Comparison of ENCODE assay signal across 8 cellular contexts in genomic region chr19:56595548-56595899, GRCh38. TPM values are rescaled to one million over a fixed set of nuclear protein-coding genes. Genes with fewer than 3 reads are reported as not detected.
DNase-seq lines count a peak whose midpoint lies in the region; ATAC-seq and TF ChIP-seq lines count a peak whose summit lies in the region.

No MANE protein-coding gene starts in this region.

- H3K9me2 ChIP-seq in DOHH2 (replicated peaks; ENCODE audit: control insufficient read depth, low read length) = no peaks in the 10 kb centered on the region; the same call in 1 of the 2 replicates

- H3K36me3 ChIP-seq in DOHH2 (ENCODE audit: control insufficient read depth, low read length) (peaks cover 8% of the 10 kb centered on the region; the same call in 1 of the 2 replicates), body of pancreas (replicated peaks in 1 of 2; ENCODE audit: insufficient read depth in 1 of 2, low read depth in 2 of 2) (no peaks in the 10 kb centered on the region), aorta (ENCODE audit: control insufficient read depth in 1 of 2, insufficient read depth in 2 of 2, low read length in 1 of 2) (no peaks in the 10 kb centered on the region)

- peak overlapping the region; percentile 93 for H3K4me3 Mint-ChIP-seq in memory B cell

- TF ChIP-seq CTCF in DOHH2 (IDR thresholded peaks at IDR 0.05; ENCODE audit: low read depth, low read length, poor library complexity, severe bottlenecking) (no peak), body of pancreas (IDR thresholded peaks at IDR 0.05) (no peak), GM13977 (IDR thresholded peaks at IDR 0.05; ENCODE audit: extremely low read depth, insufficient read depth, missing control alignments) (no peak)

- in situ Hi-C loops in GM13977 (cut with MboI; ENCODE audit: low pct_unique_long_range_greater_than_20kb, low sequenced_read_pairs, unreplicated experiment) = no loop called here

- WGBS in body of pancreas, 2 donors = 0 to 2% methylated on average over 4 of the region's 4 CpGs
- whole genome bisulfite sequencing in aorta, 2 donors = 0 to 2% methylated on average over 4 of the region's 4 CpGs

- TF ChIP-seq POLR2A in body of pancreas (IDR thresholded peaks at IDR 0.05) = no peak

- H3K79me2 ChIP-seq in DOHH2 (ENCODE audit: control insufficient read depth, low read length) = peaks cover 10% of the 10 kb centered on the region

- H3K9me3 ChIP-seq in DOHH2 (ENCODE audit: control insufficient read depth, insufficient read depth, low read length) (peaks cover 7% of the 10 kb centered on the region; the same call in 1 of the 2 replicates), body of pancreas (peaks cover 0 to under 1% (median 0%) of the 10 kb centered on the region in 3 donors), aorta (ENCODE audit: control insufficient read depth, low read length) (peaks cover 5% of the 10 kb centered on the region)

- H3K4me1 ChIP-seq in DOHH2 (ENCODE audit: control insufficient read depth, low read length) (peaks cover 13% of the 10 kb centered on the region), body of pancreas (peaks cover 10% of the 10 kb centered on the region), aorta (ENCODE audit: control insufficient read depth in 1 of 2, insufficient read depth in 2 of 2, low read length in 2 of 2) (no peaks in the 10 kb centered on the region)

- H3K27me3 ChIP-seq in DOHH2 (ENCODE audit: control insufficient read depth, low read length) = no peaks in the 10 kb centered on the region
- no peaks in the 10 kb centered on the region for H3K27me3 ChIP-seq in body of pancreas
- H3K27me3 ChIP-seq in aorta (ENCODE audit: control insufficient read depth in 1 of 2, insufficient read depth in 2 of 2, low read length in 1 of 2) = no peaks in the 10 kb centered on the region

- intact Hi-C loops in body of pancreas (cut with DNase I) = no loop called here
- intact Hi-C loops in aorta (cut with DNase I) = loop anchor here in 1 of 2 donors (1.0 kb wide), 1 partner anchor 28 kb away; the partner anchor contains the start of gene ZNF470

- H3K4me1 Mint-ChIP-seq in memory B cell = peaks cover 23% of the 10 kb centered on the region

- H3K27me3 Mint-ChIP-seq in memory B cell = no peaks in the 10 kb centered on the region

- peaks cover 12% of the 10 kb centered on the region for H3K36me3 Mint-ChIP-seq in memory B cell

- ATAC-seq in HG03196 (IDR thresholded peaks at IDR 0.05; ENCODE audit: unreplicated experiment) (peak; percentile 17), body of pancreas (no peak), memory B cell (ENCODE audit: low read depth) (peak; percentile 23), aorta (ENCODE audit: low FRiP score) (peak; percentile 37), HG03520 (IDR thresholded peaks at IDR 0.05; ENCODE audit: unreplicated experiment) (no peak)

- no peaks in the 10 kb centered on the region for H4K20me1 ChIP-seq in DOHH2 (ENCODE audit: control insufficient read depth, insufficient read depth, low read depth, low read length)

- H3K4me3 ChIP-seq in DOHH2 (ENCODE audit: low read length) = peak overlapping the region; percentile 89
- peak overlapping the region; percentile 96 to 100 for H3K4me3 ChIP-seq in body of pancreas
- H3K4me3 ChIP-seq in aorta (ENCODE audit: low read length in 2 of 2) = peak overlapping the region; percentile 76 to 89

- peak overlapping the region; percentile 87 for H3K27ac Mint-ChIP-seq in memory B cell

- H3K27ac ChIP-seq in DOHH2 (ENCODE audit: low read depth, low read length) (no peak overlapping the region), body of pancreas (peak overlapping the region in 3 of 4 donors; percentile 5 to 50 (median 45)), aorta (ENCODE audit: low read depth in 1 of 2, low read length in 2 of 2) (peak overlapping the region in 1 of 2 donors; percentile 11)

- H3F3A ChIP-seq in DOHH2 (ENCODE audit: control insufficient read depth, insufficient read depth) = no peaks in the 10 kb centered on the region

- H3K9me3 Mint-ChIP-seq in memory B cell = peaks cover 17% of the 10 kb centered on the region

- peak overlapping the region; percentile 79 for H3K4me2 ChIP-seq in DOHH2 (ENCODE audit: low read length)

- DNase-seq in body of pancreas (no peak), memory B cell (ENCODE audit: low spot score in 2 of 2) (no peak), aorta (no peak), NCI-H2107 treated with DMSO at 0.1 percent for 48 hours (lab: John Stamatoyannopoulos, UW; ENCODE audit: unreplicated experiment) (no peak), GM13977 (ENCODE audit: low spot score) (no peak)

RNA-seq across cellular contexts. Expression of gene ZNF71, which starts 0.4 kb away (rescaled TPM):
- total RNA-seq in body of pancreas (1 to 10 TPM; 4.9 to 7.0 TPM), aorta (10 to 100 TPM in 1 of 2 donors, 1 to 10 TPM in 1; 9.7 to 10.5 TPM)
- polyA plus RNA-seq in aorta = 1 to 10 TPM; 2.6 to 4.8 TPM

RNA-seq across cellular contexts. Expression of gene ZNF470, which starts 28.3 kb away (rescaled TPM):
- total RNA-seq in body of pancreas = 1 to 10 TPM; 1.3 to 3.1 TPM
- 1 to 10 TPM; 4.8 to 7.1 TPM for total RNA-seq in aorta
- 1 to 10 TPM; 3.3 to 3.4 TPM for polyA plus RNA-seq in aorta

RNA-seq across cellular contexts. Expression of gene SMIM17, which starts 47.4 kb away (rescaled TPM):
- total RNA-seq in body of pancreas (not detected), aorta (under 1 TPM; 0.32 to 0.81 TPM)
- polyA plus RNA-seq in aorta = under 1 TPM in 1 of 2 donors, not detected in 1; 0.28 TPM

RNA-seq across cellular contexts. Expression of gene ZFP28, which starts 56.8 kb away (rescaled TPM):
- 1 to 10 TPM; 3.3 to 5.2 TPM for total RNA-seq in body of pancreas
- total RNA-seq in aorta = 10 to 100 TPM; 11.3 to 11.7 TPM
- polyA plus RNA-seq in aorta = 1 to 10 TPM; 2.6 to 7.9 TPM

Comparison
In these comparisons a context has a peak if more than half of its experiments do, and no peak if none do; other contexts are left out.
1. ATAC-seq: peak in HG03196 (single experiment), memory B cell (single experiment) and aorta (single experiment); none in body of pancreas (single experiment) and HG03520 (single experiment).
2. Peak in every context shown above with its lines, with median percentiles within 50 percentile points of each other: H3K4me3 ChIP-seq.